Comparison of ENCODE assay signal across 1 cellular context in the genomic region with DNA sequence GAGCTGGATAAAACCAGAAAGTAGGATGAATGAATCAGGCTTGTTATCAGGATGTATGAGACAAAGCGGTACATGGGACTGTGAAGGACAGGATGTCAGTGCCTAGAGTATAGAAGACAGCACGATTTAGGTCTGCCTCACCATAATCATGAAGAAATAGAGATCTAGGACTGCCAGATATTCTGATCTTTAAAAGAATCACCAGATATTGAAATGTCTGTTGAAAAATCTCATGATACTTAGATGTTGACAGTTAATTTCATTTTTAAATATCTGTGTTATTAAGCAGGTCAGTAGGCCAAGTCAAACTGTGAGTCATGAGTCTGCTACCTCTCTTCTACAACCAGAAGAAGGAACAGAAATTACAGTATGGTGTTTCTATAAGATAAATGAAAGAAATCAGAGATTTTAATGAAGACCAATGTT.
TF ChIP-seq lines count a peak whose summit lies in the region.

No MANE protein-coding gene starts in this region.

TF ChIP-seq in HCT116, 20 proteins besides CTCF, POLR2A, EP300 and RAD21:
- TF ChIP-seq, protein P1, sequence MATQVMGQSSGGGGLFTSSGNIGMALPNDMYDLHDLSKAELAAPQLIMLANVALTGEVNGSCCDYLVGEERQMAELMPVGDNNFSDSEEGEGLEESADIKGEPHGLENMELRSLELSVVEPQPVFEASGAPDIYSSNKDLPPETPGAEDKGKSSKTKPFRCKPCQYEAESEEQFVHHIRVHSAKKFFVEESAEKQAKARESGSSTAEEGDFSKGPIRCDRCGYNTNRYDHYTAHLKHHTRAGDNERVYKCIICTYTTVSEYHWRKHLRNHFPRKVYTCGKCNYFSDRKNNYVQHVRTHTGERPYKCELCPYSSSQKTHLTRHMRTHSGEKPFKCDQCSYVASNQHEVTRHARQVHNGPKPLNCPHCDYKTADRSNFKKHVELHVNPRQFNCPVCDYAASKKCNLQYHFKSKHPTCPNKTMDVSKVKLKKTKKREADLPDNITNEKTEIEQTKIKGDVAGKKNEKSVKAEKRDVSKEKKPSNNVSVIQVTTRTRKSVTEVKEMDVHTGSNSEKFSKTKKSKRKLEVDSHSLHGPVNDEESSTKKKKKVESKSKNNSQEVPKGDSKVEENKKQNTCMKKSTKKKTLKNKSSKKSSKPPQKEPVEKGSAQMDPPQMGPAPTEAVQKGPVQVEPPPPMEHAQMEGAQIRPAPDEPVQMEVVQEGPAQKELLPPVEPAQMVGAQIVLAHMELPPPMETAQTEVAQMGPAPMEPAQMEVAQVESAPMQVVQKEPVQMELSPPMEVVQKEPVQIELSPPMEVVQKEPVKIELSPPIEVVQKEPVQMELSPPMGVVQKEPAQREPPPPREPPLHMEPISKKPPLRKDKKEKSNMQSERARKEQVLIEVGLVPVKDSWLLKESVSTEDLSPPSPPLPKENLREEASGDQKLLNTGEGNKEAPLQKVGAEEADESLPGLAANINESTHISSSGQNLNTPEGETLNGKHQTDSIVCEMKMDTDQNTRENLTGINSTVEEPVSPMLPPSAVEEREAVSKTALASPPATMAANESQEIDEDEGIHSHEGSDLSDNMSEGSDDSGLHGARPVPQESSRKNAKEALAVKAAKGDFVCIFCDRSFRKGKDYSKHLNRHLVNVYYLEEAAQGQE (IDR thresholded peaks at IDR 0.05; ENCODE audit: low read depth): no peak
- TF ChIP-seq SP1 (IDR thresholded peaks at IDR 0.05; ENCODE audit: low read depth) (no peak), POLR2AphosphoS5 (IDR thresholded peaks at IDR 0.05; ENCODE audit: low read depth, low read length) (no peak), ZFX (IDR thresholded peaks at IDR 0.05) (no peak), YY1 (IDR thresholded peaks at IDR 0.05; ENCODE audit: extremely low read depth, insufficient replicate concordance, low read depth, low read length) (no peak), ZNF274 (IDR thresholded peaks at IDR 0.05; ENCODE audit: low read depth, low read length) (no peak), CEBPB (IDR thresholded peaks at IDR 0.05; ENCODE audit: low read depth) (no peak), EZH2 (IDR thresholded peaks at IDR 0.05) (no peak), TCF7L2 (IDR thresholded peaks at IDR 0.05; ENCODE audit: borderline replicate concordance, extremely low read depth, insufficient read depth, insufficient read length) (no peak), CBX3 (IDR thresholded peaks at IDR 0.05; ENCODE audit: low read depth) (no peak), FOSL1 (IDR thresholded peaks at IDR 0.05; ENCODE audit: low read depth) (no peak), EGR1 (IDR thresholded peaks at IDR 0.05; ENCODE audit: low read depth) (no peak), SIN3A (IDR thresholded peaks at IDR 0.05; ENCODE audit: low read depth) (no peak), SRF (IDR thresholded peaks at IDR 0.05; ENCODE audit: low read depth) (no peak)
- TF ChIP-seq, protein P2, sequence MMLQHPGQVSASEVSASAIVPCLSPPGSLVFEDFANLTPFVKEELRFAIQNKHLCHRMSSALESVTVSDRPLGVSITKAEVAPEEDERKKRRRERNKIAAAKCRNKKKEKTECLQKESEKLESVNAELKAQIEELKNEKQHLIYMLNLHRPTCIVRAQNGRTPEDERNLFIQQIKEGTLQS (IDR thresholded peaks at IDR 0.05): no peak
- TF ChIP-seq, protein P3, sequence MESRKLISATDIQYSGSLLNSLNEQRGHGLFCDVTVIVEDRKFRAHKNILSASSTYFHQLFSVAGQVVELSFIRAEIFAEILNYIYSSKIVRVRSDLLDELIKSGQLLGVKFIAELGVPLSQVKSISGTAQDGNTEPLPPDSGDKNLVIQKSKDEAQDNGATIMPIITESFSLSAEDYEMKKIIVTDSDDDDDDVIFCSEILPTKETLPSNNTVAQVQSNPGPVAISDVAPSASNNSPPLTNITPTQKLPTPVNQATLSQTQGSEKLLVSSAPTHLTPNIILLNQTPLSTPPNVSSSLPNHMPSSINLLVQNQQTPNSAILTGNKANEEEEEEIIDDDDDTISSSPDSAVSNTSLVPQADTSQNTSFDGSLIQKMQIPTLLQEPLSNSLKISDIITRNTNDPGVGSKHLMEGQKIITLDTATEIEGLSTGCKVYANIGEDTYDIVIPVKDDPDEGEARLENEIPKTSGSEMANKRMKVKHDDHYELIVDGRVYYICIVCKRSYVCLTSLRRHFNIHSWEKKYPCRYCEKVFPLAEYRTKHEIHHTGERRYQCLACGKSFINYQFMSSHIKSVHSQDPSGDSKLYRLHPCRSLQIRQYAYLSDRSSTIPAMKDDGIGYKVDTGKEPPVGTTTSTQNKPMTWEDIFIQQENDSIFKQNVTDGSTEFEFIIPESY (IDR thresholded peaks at IDR 0.05; ENCODE audit: extremely low read depth, insufficient replicate concordance, low read length): no peak
- TF ChIP-seq, protein P4, sequence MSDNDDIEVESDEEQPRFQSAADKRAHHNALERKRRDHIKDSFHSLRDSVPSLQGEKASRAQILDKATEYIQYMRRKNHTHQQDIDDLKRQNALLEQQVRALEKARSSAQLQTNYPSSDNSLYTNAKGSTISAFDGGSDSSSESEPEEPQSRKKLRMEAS (IDR thresholded peaks at IDR 0.05): no peak
TF ChIP-seq in HCT116: peak in this region for 0.
